In genomic region chr5:149387081-149387611, GRCh38 we compare ENCODE assay signal across 1 cellular context.
TF ChIP-seq lines count a peak whose summit lies in the region.

No MANE protein-coding gene starts in this region.

TF ChIP-seq in IMR-90, 13 proteins besides CTCF, POLR2A, EP300 and RAD21 (continued from another document):
- TF ChIP-seq ELK1 (IDR thresholded peaks at IDR 0.05; ENCODE audit: borderline replicate concordance, low read depth, low read length), result no peak
- no peak for TF ChIP-seq USF2 (IDR thresholded peaks at IDR 0.05; ENCODE audit: low read depth, low read length)
- TF ChIP-seq MAZ (IDR thresholded peaks at IDR 0.05; ENCODE audit: borderline replicate concordance, low read depth, low read length), result no peak
- no peak for TF ChIP-seq RFX5 (IDR thresholded peaks at IDR 0.05; ENCODE audit: low read depth, low read length)
- TF ChIP-seq BHLHE40 (IDR thresholded peaks at IDR 0.05; ENCODE audit: low read depth, low read length), result no peak
- no peak for TF ChIP-seq MAFK (IDR thresholded peaks at IDR 0.05; ENCODE audit: low read depth, low read length)
- no peak for TF ChIP-seq MXI1 (IDR thresholded peaks at IDR 0.05; ENCODE audit: borderline replicate concordance, low read depth, low read length)
